Comparison of ENCODE assay signal across 1 cellular context in genomic region chr5:103475629-103476240, GRCh38.
TF ChIP-seq lines count a peak whose summit lies in the region.

No MANE protein-coding gene starts in this region.

TF ChIP-seq in liver, 16 proteins besides CTCF, POLR2A, EP300 and RAD21 (continued from another document):
- TF ChIP-seq, protein P1, sequence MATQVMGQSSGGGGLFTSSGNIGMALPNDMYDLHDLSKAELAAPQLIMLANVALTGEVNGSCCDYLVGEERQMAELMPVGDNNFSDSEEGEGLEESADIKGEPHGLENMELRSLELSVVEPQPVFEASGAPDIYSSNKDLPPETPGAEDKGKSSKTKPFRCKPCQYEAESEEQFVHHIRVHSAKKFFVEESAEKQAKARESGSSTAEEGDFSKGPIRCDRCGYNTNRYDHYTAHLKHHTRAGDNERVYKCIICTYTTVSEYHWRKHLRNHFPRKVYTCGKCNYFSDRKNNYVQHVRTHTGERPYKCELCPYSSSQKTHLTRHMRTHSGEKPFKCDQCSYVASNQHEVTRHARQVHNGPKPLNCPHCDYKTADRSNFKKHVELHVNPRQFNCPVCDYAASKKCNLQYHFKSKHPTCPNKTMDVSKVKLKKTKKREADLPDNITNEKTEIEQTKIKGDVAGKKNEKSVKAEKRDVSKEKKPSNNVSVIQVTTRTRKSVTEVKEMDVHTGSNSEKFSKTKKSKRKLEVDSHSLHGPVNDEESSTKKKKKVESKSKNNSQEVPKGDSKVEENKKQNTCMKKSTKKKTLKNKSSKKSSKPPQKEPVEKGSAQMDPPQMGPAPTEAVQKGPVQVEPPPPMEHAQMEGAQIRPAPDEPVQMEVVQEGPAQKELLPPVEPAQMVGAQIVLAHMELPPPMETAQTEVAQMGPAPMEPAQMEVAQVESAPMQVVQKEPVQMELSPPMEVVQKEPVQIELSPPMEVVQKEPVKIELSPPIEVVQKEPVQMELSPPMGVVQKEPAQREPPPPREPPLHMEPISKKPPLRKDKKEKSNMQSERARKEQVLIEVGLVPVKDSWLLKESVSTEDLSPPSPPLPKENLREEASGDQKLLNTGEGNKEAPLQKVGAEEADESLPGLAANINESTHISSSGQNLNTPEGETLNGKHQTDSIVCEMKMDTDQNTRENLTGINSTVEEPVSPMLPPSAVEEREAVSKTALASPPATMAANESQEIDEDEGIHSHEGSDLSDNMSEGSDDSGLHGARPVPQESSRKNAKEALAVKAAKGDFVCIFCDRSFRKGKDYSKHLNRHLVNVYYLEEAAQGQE (IDR thresholded peaks at IDR 0.05): no peak
